8 cellular contexts compared by ENCODE assay signal in genomic region chr12:4538207-4539160, GRCh38. TPM values are rescaled to one million over a fixed set of nuclear protein-coding genes. Genes with fewer than 3 reads are reported as not detected.
DNase-seq lines count a peak whose midpoint lies in the region; ATAC-seq and TF ChIP-seq lines count a peak whose summit lies in the region.

RAD51AP1 (plus strand) TSS chr12:4538890; CDS start chr12:4538940, 50 bp downstream.

- CTCF ChIA-PET in PC-3 (lab: Charles Lee): no interaction called here

- peak within 1 kb of the TSS; percentile 99 for H3K4me2 ChIP-seq in PC-3 (ENCODE audit: low read length)

- H2AFZ ChIP-seq in PC-3 (ENCODE audit: low read length): peak within 1 kb of the TSS; percentile 91

- intact Hi-C loops in PC-3 (cut with micrococcal nuclease) (no loop called here), mucosa of descending colon (cut with DNase I, micrococcal nuclease) (no loop called here)

- H3K27ac ChIP-seq in PC-3 (ENCODE audit: low read length) (peak within 1 kb of the TSS; percentile 69), epithelial cell of prostate (peak within 1 kb of the TSS; percentile 70)

- peak within 1 kb of the TSS; percentile 95 for H3K9ac ChIP-seq in PC-3 (ENCODE audit: low read length)

- TF ChIP-seq RAD21 in Ishikawa (IDR thresholded peaks at IDR 0.05; ENCODE audit: low read depth): no peak

- DNase-seq in DMS 273 treated with DMSO at 0.1 percent for 48 hours (lab: John Stamatoyannopoulos, UW) (peak; percentile 73), PC-3 (peak; percentile 90), activated T-cell treated with anti-CD3 and anti-CD28 coated beads for 48 hours (ENCODE audit: low read depth) (peak; percentile 90), epithelial cell of prostate (ENCODE audit: low read depth, low spot score) (peak; percentile 87), mucosa of descending colon (peak; percentile 93 to 96 (median 95))
- DNase-seq in stimulated activated CD8-positive, alpha-beta memory T cell treated with anti-CD3 and anti-CD28 coated beads, Interleukin-4, amount 100 ng/mL, for 24 hours (ENCODE audit: low read depth): peak; percentile 91

- TF ChIP-seq CTCF in PC-3 (conservative IDR thresholded peaks at IDR 0.05; ENCODE audit: low read depth, low read length): no peak
- no peak for TF ChIP-seq CTCF in mucosa of descending colon (IDR thresholded peaks at IDR 0.05)

- peaks cover 47% of the 10 kb centered on the region for H3K79me2 ChIP-seq in PC-3 (ENCODE audit: low read length)

- BruUV-seq in PC-3 (replicated peaks; lab: Mats Ljungman, UMichigan): no TSS peak

- POLR2A ChIA-PET in PC-3 (lab: Charles Lee; ENCODE audit: unreplicated experiment): no interaction called here

- TF ChIP-seq EP300 in Ishikawa (IDR thresholded peaks at IDR 0.05; ENCODE audit: borderline replicate concordance): peak; percentile 89

- H3K9me2 ChIP-seq in PC-3 (replicated peaks; ENCODE audit: low read length): no peaks in the 10 kb centered on the region

- no peaks in the 10 kb centered on the region for H3K27me3 ChIP-seq in PC-3 (ENCODE audit: low read length)

- H3K4me3 ChIP-seq in PC-3 (ENCODE audit: low read length): peak within 1 kb of the TSS; percentile 84
- peak within 1 kb of the TSS; percentile 54 for H3K4me3 ChIP-seq in mucosa of descending colon

- no peaks in the 10 kb centered on the region for H4K20me1 ChIP-seq in PC-3 (ENCODE audit: low read length)

- ATAC-seq in GM21576 (IDR thresholded peaks at IDR 0.05; ENCODE audit: unreplicated experiment): peak; percentile 81
- ATAC-seq in PC-3: peak; percentile 97
- ATAC-seq in mucosa of descending colon: peak; percentile 100

- no peaks in the 10 kb centered on the region for H3F3A ChIP-seq in PC-3 (ENCODE audit: low read length, unreplicated experiment)

- no peaks in the 10 kb centered on the region; the same call in 1 of the 2 replicates for H3K36me3 ChIP-seq in PC-3 (ENCODE audit: low read depth, low read length)
- no peaks in the 10 kb centered on the region for H3K36me3 ChIP-seq in mucosa of descending colon (ENCODE audit: low read depth)

- H3K9me3 ChIP-seq in PC-3 (ENCODE audit: low read length): no peaks in the 10 kb centered on the region
- H3K9me3 ChIP-seq in mucosa of descending colon: no peaks in the 10 kb centered on the region

- H3K4me1 ChIP-seq in PC-3 (ENCODE audit: insufficient read depth, low read length) (peaks cover 19% of the 10 kb centered on the region), mucosa of descending colon (ENCODE audit: low read depth) (peaks cover 22% of the 10 kb centered on the region)

TF ChIP-seq in Ishikawa, 13 proteins besides CTCF, POLR2A, EP300 and RAD21:
- peak; percentile 40; the same call in 1 of the 2 replicates for TF ChIP-seq EGR1 (IDR thresholded peaks at IDR 0.05)
- TF ChIP-seq CREB1 (IDR thresholded peaks at IDR 0.05; ENCODE audit: low read depth): peak; percentile 66; the same call in 1 of the 2 replicates
- TF ChIP-seq REST (IDR thresholded peaks at IDR 0.05; ENCODE audit: low read depth): no peak
- TF ChIP-seq TAF1 (IDR thresholded peaks at IDR 0.05; ENCODE audit: low read depth): peak; percentile 89
- TF ChIP-seq USF1 (IDR thresholded peaks at IDR 0.05): peak; percentile 94
- TF ChIP-seq TEAD4 (IDR thresholded peaks at IDR 0.05): peak; percentile 53
- TF ChIP-seq CEBPB (IDR thresholded peaks at IDR 0.05): 0 out of 2 replicates have a peak, but pooled peaks have one; percentile 3
- peak; percentile 69; the same call in 1 of the 2 replicates for TF ChIP-seq FOXM1 (IDR thresholded peaks at IDR 0.05; ENCODE audit: borderline replicate concordance, low read depth)
- TF ChIP-seq NFIC (IDR thresholded peaks at IDR 0.05): 0 out of 2 replicates have a peak, but pooled peaks have one; percentile 35
- TF ChIP-seq YY1 (IDR thresholded peaks at IDR 0.05; ENCODE audit: low read depth): peak; percentile 92
- TF ChIP-seq MAX (IDR thresholded peaks at IDR 0.05): peak; percentile 84
- TF ChIP-seq ZBTB7A (IDR thresholded peaks at IDR 0.05; ENCODE audit: low read depth): no peak
- TF ChIP-seq TCF12 (IDR thresholded peaks at IDR 0.05; ENCODE audit: low read depth): peak; percentile 80

RNA-seq across cellular contexts. Expression of gene RAD51AP1, which starts in this region (rescaled TPM):
- 15.9 and 24.7 TPM in 2 replicates for total RNA-seq in PC-3 (2014; rRNA removed)
- total RNA-seq in mucosa of descending colon: 10 to 100 TPM in 1 of 3 donors, 1 to 10 TPM in 2; 2.2 to 13.3 (median 4.4) TPM

Comparison
In these comparisons a context has a peak if more than half of its experiments do, and no peak if none do; other contexts are left out.
1. Peak in every context shown above with its lines: DNase-seq, ATAC-seq, H3K4me3 ChIP-seq and H3K27ac ChIP-seq.